In genomic region chr9:32419921-32420320, GRCh38 we compare ENCODE assay signal across 21 cellular contexts.
"Had no signal": no experiment of that assay in that cellular context is flagged by ENCODE, and none has a peak within 500 bp of the region (broad histone marks: within the 10 kb centered on the region; RNA-seq: fewer than 3 reads in every experiment).

No MANE protein-coding gene starts in this region.

- H3K4me2 ChIP-seq: hepatocyte had no signal

- DNase-seq: colonic mucosa; dermis blood vessel endothelial cell; esophagus squamous epithelium; foreskin melanocyte; head of caudate nucleus; left colon; left ventricle myocardium superior; mesenchymal stem cell; naive B cell; nephron progenitor cell; sigmoid colon; stimulated activated CD4-positive, alpha-beta T cell treated with anti-CD3 and anti-CD28 coated beads, Interleukin-2, amount 100 ng/mL, for 24 hours; stimulated activated CD4-positive, alpha-beta T cell treated with anti-CD3 and anti-CD28 coated beads, Interleukin-4, amount 100 ng/mL, for 4 hours; stimulated activated naive B cell treated with anti-CD40 and anti-IgM and Interleukin-4, amounts not matched to agents 10 μg/mL and 1 μg/mL and 100 μg/mL, for 72 hours; stimulated activated naive CD8-positive, alpha-beta T cell treated with anti-CD3 and anti-CD28 coated beads, Interleukin-15, amount 100 ng/mL, for 72 hours; transverse colon had no signal

- ATAC-seq: left colon; left ventricle myocardium superior; stimulated activated naive B cell treated with anti-CD40 and anti-IgM and Interleukin-4, amounts not matched to agents 10 μg/mL and 1 μg/mL and 100 μg/mL, for 72 hours; stimulated activated naive CD8-positive, alpha-beta T cell treated with anti-CD3 and anti-CD28 coated beads, Interleukin-15, amount 100 ng/mL, for 72 hours had no signal

- H2AFZ ChIP-seq: hepatocyte had no signal

- H3K27ac ChIP-seq: colonic mucosa, esophagus squamous epithelium, hepatocyte, right atrium auricular region, sigmoid colon, skin epidermis, thoracic aorta, transverse colon had no signal

- H3K9me3 ChIP-seq: colonic mucosa, esophagus squamous epithelium, right atrium auricular region, sigmoid colon, thoracic aorta, transverse colon had no signal

- H3K4me3 Mint-ChIP-seq: naive B cell; nephron progenitor cell; stimulated activated naive B cell treated with anti-CD40 and anti-IgM and Interleukin-4, amounts not matched to agents 10 μg/mL and 1 μg/mL and 100 μg/mL, for 72 hours; stimulated activated naive CD8-positive, alpha-beta T cell treated with anti-CD3 and anti-CD28 coated beads, Interleukin-15, amount 100 ng/mL, for 72 hours had no signal

- H3K27me3 ChIP-seq: colonic mucosa, esophagus squamous epithelium, hepatocyte, right atrium auricular region, sigmoid colon, transverse colon had no signal

- H3K9me3 Mint-ChIP-seq: naive B cell; nephron progenitor cell; stimulated activated naive B cell treated with anti-CD40 and anti-IgM and Interleukin-4, amounts not matched to agents 10 μg/mL and 1 μg/mL and 100 μg/mL, for 72 hours; stimulated activated naive CD8-positive, alpha-beta T cell treated with anti-CD3 and anti-CD28 coated beads, Interleukin-15, amount 100 ng/mL, for 72 hours had no signal

- H3K27me3 Mint-ChIP-seq: naive B cell; stimulated activated naive B cell treated with anti-CD40 and anti-IgM and Interleukin-4, amounts not matched to agents 10 μg/mL and 1 μg/mL and 100 μg/mL, for 72 hours; stimulated activated naive CD8-positive, alpha-beta T cell treated with anti-CD3 and anti-CD28 coated beads, Interleukin-15, amount 100 ng/mL, for 72 hours had no signal

- H3K4me1 ChIP-seq: colonic mucosa, esophagus squamous epithelium, right atrium auricular region, sigmoid colon, transverse colon had no signal

- H3K4me1 Mint-ChIP-seq: naive B cell; stimulated activated naive B cell treated with anti-CD40 and anti-IgM and Interleukin-4, amounts not matched to agents 10 μg/mL and 1 μg/mL and 100 μg/mL, for 72 hours; stimulated activated naive CD8-positive, alpha-beta T cell treated with anti-CD3 and anti-CD28 coated beads, Interleukin-15, amount 100 ng/mL, for 72 hours had no signal

- H3K4me3 ChIP-seq: colonic mucosa, esophagus squamous epithelium, hepatocyte, lung, right atrium auricular region, sigmoid colon, skin epidermis, thoracic aorta, transverse colon had no signal

- H3K27ac Mint-ChIP-seq: naive B cell; nephron progenitor cell; stimulated activated naive B cell treated with anti-CD40 and anti-IgM and Interleukin-4, amounts not matched to agents 10 μg/mL and 1 μg/mL and 100 μg/mL, for 72 hours; stimulated activated naive CD8-positive, alpha-beta T cell treated with anti-CD3 and anti-CD28 coated beads, Interleukin-15, amount 100 ng/mL, for 72 hours had no signal
